Comparison of ENCODE assay signal across 10 cellular contexts in the genomic region with DNA sequence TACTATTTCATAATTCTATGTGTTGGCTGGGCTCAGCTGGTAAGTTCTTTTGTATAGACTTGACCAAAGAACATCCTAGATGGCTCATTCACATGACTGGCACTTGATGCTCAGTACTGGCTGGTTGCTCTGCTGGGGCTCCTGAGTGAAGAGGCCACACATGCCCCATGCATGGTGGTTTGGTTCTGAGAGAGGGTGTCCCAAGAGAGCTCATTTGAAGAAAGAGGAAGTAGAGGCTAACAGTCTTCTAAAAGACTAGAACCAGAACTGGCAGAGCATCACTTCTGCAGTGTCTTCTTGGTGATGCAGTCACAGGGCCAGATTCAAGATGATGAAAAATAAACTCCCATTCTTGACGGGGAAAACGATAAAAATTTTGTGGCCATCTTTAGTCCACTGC. TPM values are rescaled to one million over a fixed set of nuclear protein-coding genes. Genes with fewer than 3 reads are reported as not detected.
A peak's percentile ranks its signal among the peaks of the same experiment; 100 is the strongest.
DNase-seq lines count a peak whose midpoint lies in the region; ATAC-seq and TF ChIP-seq lines count a peak whose summit lies in the region.
"Had no signal": no experiment of that assay in that cellular context is flagged by ENCODE, and none has a peak within 500 bp of the region (broad histone marks: within the 10 kb centered on the region; RNA-seq: fewer than 3 reads in every experiment).

No MANE protein-coding gene starts in this region.

- ATAC-seq in GM18909 (IDR thresholded peaks at IDR 0.05; ENCODE audit: poor library complexity, unreplicated experiment) (peak; percentile 87), HG02623 (IDR thresholded peaks at IDR 0.05; ENCODE audit: unreplicated experiment) (peak; percentile 85), HG03575 (IDR thresholded peaks at IDR 0.05; ENCODE audit: extremely low read depth, insufficient number of reproducible peaks, low FRiP score, unreplicated experiment) (peak; percentile 75)
- peak; percentile 47 for ATAC-seq in naive thymus-derived CD4-positive, alpha-beta T cell

- peaks cover 8 to 46% (median 36%) of the 10 kb centered on the region in 7 donors for H3K4me1 Mint-ChIP-seq in naive thymus-derived CD4-positive, alpha-beta T cell

- H3K4me3 Mint-ChIP-seq in naive thymus-derived CD4-positive, alpha-beta T cell, result peak overlapping the region in 5 of 10 donors; percentile 21 to 73 (median 49)

- H3K36me3 Mint-ChIP-seq in naive thymus-derived CD4-positive, alpha-beta T cell, result peaks cover 0 to 9% (median 3%) of the 10 kb centered on the region in 5 donors

- no peak for TF ChIP-seq POLR2A in prostate gland (IDR thresholded peaks at IDR 0.05)

- peaks cover 0 to 19% of the 10 kb centered on the region in 2 donors for H3K4me1 ChIP-seq in naive thymus-derived CD4-positive, alpha-beta T cell (ENCODE audit: control insufficient read depth in 2 of 2, insufficient read depth in 2 of 2, low read length in 2 of 2)
- H3K4me1 ChIP-seq in prostate gland (replicated peaks), result no peaks in the 10 kb centered on the region
- H3K4me1 ChIP-seq in effector memory CD4-positive, alpha-beta T cell (ENCODE audit: control insufficient read depth, insufficient read depth, low read length, poor library complexity, severe bottlenecking), result peaks cover 6% of the 10 kb centered on the region

- POLR2A ChIA-PET in naive thymus-derived CD4-positive, alpha-beta T cell (lab: Charles Lee), result interaction anchor here (0.5 kb wide), 1 partner anchor 104 kb away, joined by 3 read pairs; no protein-coding TSS in a partner anchor

- H3K9me3 ChIP-seq in naive thymus-derived CD4-positive, alpha-beta T cell (ENCODE audit: control insufficient read depth in 2 of 3, low read length in 3 of 3), result peaks cover 0 to 3% (median 0%) of the 10 kb centered on the region in 3 experiments
- H3K9me3 ChIP-seq in prostate gland, result no peaks in the 10 kb centered on the region
- H3K9me3 ChIP-seq in effector memory CD4-positive, alpha-beta T cell (ENCODE audit: control insufficient read depth, low read length), result no peaks in the 10 kb centered on the region

- peak overlapping the region in 5 of 9 donors; percentile 56 to 90 (median 86) for H3K27ac Mint-ChIP-seq in naive thymus-derived CD4-positive, alpha-beta T cell

- H3K36me3 ChIP-seq in naive thymus-derived CD4-positive, alpha-beta T cell (ENCODE audit: control insufficient read depth in 2 of 3, insufficient read depth in 3 of 3, low read length in 3 of 3), result no peaks in the 10 kb centered on the region
- H3K36me3 ChIP-seq in prostate gland, result no peaks in the 10 kb centered on the region
- H3K36me3 ChIP-seq in effector memory CD4-positive, alpha-beta T cell (ENCODE audit: control insufficient read depth, insufficient read depth, low read length), result no peaks in the 10 kb centered on the region

- peaks cover 0 to 5% (median 0%) of the 10 kb centered on the region in 5 donors for H3K27me3 Mint-ChIP-seq in naive thymus-derived CD4-positive, alpha-beta T cell

- no peak overlapping the region for H3K4me3 ChIP-seq in naive thymus-derived CD4-positive, alpha-beta T cell (ENCODE audit: low read length)
- H3K4me3 ChIP-seq in prostate gland, result no peak overlapping the region
- no peak overlapping the region for H3K4me3 ChIP-seq in effector memory CD4-positive, alpha-beta T cell (ENCODE audit: insufficient read depth, low read depth, low read length, poor library complexity, severe bottlenecking)

- intact Hi-C loops in naive thymus-derived CD4-positive, alpha-beta T cell (cut with micrococcal nuclease), result loop anchor here (10.0 kb wide), 2 partner anchors 299 to 1891 kb away; a partner anchor contains a TSS
- intact Hi-C loops in prostate gland (cut with DNase I), result loop anchor here (10.0 kb wide), 1 partner anchor 129 kb away; no protein-coding TSS in a partner anchor

- DNase-seq in naive thymus-derived CD4-positive, alpha-beta T cell, result no peak
- DNase-seq in globus pallidus (ENCODE audit: low spot score) (no peak), prostate gland (ENCODE audit: low spot score) (no peak), NCI-H69 (lab: John Stamatoyannopoulos, UW) (no peak)
- DNase-seq in effector memory CD4-positive, alpha-beta T cell, result no peak
- DNase-seq: head of caudate nucleus, NCI-H1694 treated with DMSO at 0.1 percent for 48 hours had no signal

- no peak for TF ChIP-seq CTCF in prostate gland (IDR thresholded peaks at IDR 0.05)

- no peaks in the 10 kb centered on the region for H3K27me3 ChIP-seq in naive thymus-derived CD4-positive, alpha-beta T cell (ENCODE audit: control insufficient read depth in 2 of 2, insufficient read depth in 2 of 2, low read length in 2 of 2)
- H3K27me3 ChIP-seq in prostate gland (replicated peaks; ENCODE audit: insufficient read depth), result no peaks in the 10 kb centered on the region
- H3K27me3 ChIP-seq in effector memory CD4-positive, alpha-beta T cell (replicated peaks; ENCODE audit: control insufficient read depth, insufficient read depth, low read length, poor library complexity, severe bottlenecking), result no peaks in the 10 kb centered on the region

- H3K27ac ChIP-seq in naive thymus-derived CD4-positive, alpha-beta T cell (ENCODE audit: low read depth, low read length), result no peak overlapping the region
- H3K27ac ChIP-seq in prostate gland, result peak overlapping the region in 1 of 2 donors; percentile 49
- H3K27ac ChIP-seq in effector memory CD4-positive, alpha-beta T cell (ENCODE audit: insufficient read depth, low read length, poor library complexity, severe bottlenecking), result no peak overlapping the region

- WGBS in prostate gland, result 95% methylated on average over 2 of the region's 2 CpGs

- H3K9me3 Mint-ChIP-seq in naive thymus-derived CD4-positive, alpha-beta T cell, result peaks cover 0 to 28% (median 8%) of the 10 kb centered on the region in 11 donors

- CTCF ChIA-PET in naive thymus-derived CD4-positive, alpha-beta T cell (lab: Charles Lee), result no interaction called here

RNA-seq across cellular contexts. Expression of a gene that starts 5.2 kb away (rescaled TPM):
- 10 to 100 TPM; 26.0 to 95.6 (median 45.5) TPM for total RNA-seq in naive thymus-derived CD4-positive, alpha-beta T cell
- polyA plus RNA-seq in naive thymus-derived CD4-positive, alpha-beta T cell, result 10 to 100 TPM; 22.6 to 28.4 TPM
- 10 to 100 TPM; 42.4 to 46.2 TPM for total RNA-seq in prostate gland
